16 cellular contexts compared by ENCODE assay signal in genomic region chr16:70713781-70714180, GRCh38. TPM values are rescaled to one million over a fixed set of nuclear protein-coding genes. Genes with fewer than 3 reads are reported as not detected.
DNase-seq lines count a peak whose midpoint lies in the region; ATAC-seq and TF ChIP-seq lines count a peak whose summit lies in the region.
"Had no signal": no experiment of that assay in that cellular context is flagged by ENCODE, and none has a peak within 500 bp of the region (broad histone marks: within the 10 kb centered on the region; RNA-seq: fewer than 3 reads in every experiment).

No MANE protein-coding gene starts in this region.

- POLR2A ChIA-PET in MCF 10A (lab: Yijun Ruan, JAX), result interaction anchor here (2.6 kb wide), 2 partner anchors 12 to 33 kb away, joined by 16 to 18 read pairs; no protein-coding TSS in a partner anchor

- H3K27me3 Mint-ChIP-seq in MCF 10A (ENCODE audit: insufficient read depth, unreplicated experiment), result no peaks in the 10 kb centered on the region

- in situ Hi-C loops in mammary epithelial cell (cut with MboI; ENCODE audit: low sequenced_read_pairs in 2 of 2), result no loop called here

- peak overlapping the region; percentile 83 for H4K8ac ChIP-seq in trophoblast cell (ENCODE audit: low read depth, low read length)

- H2AK5ac ChIP-seq in trophoblast cell (ENCODE audit: low read length), result no peak overlapping the region

- H3K27me3 ChIP-seq in mammary epithelial cell (ENCODE audit: insufficient read depth, low read length) (no peaks in the 10 kb centered on the region), fibroblast of lung (ENCODE audit: control insufficient read depth, insufficient read depth, low read length) (no peaks in the 10 kb centered on the region), trophoblast cell (ENCODE audit: insufficient read depth, low read length) (no peaks in the 10 kb centered on the region), Karpas-422 (ENCODE audit: low read length) (no peaks in the 10 kb centered on the region)
- H3K27me3 ChIP-seq: thyroid gland had no signal

- H4K20me1 ChIP-seq in mammary epithelial cell (ENCODE audit: insufficient read depth, low read length), result no peaks in the 10 kb centered on the region
- H4K20me1 ChIP-seq in fibroblast of lung (ENCODE audit: control insufficient read depth, extremely low read depth, insufficient read depth, low read length), result no peaks in the 10 kb centered on the region
- no peaks in the 10 kb centered on the region for H4K20me1 ChIP-seq in Karpas-422 (ENCODE audit: insufficient read depth, low read depth, low read length)

- peak overlapping the region; percentile 91 for H4K91ac ChIP-seq in trophoblast cell (ENCODE audit: low read depth, low read length)

- peaks cover 8% of the 10 kb centered on the region for H3K36me3 Mint-ChIP-seq in MCF 10A (ENCODE audit: insufficient read depth, unreplicated experiment)

- H3K9ac ChIP-seq in mammary epithelial cell (ENCODE audit: insufficient read depth, low read length) (no peak overlapping the region), fibroblast of lung (ENCODE audit: insufficient read depth, low read length) (no peak overlapping the region), trophoblast cell (ENCODE audit: low read length) (no peak overlapping the region), Karpas-422 (ENCODE audit: low read length) (no peak overlapping the region)

- H2BK12ac ChIP-seq in trophoblast cell (ENCODE audit: low read length), result peak overlapping the region; percentile 20

- H3K4me3 Mint-ChIP-seq in MCF 10A (ENCODE audit: unreplicated experiment), result no peak overlapping the region

- H2AFZ ChIP-seq in mammary epithelial cell (ENCODE audit: low read depth, low read length) (no peak overlapping the region), fibroblast of lung (ENCODE audit: low read length) (no peak overlapping the region), trophoblast cell (ENCODE audit: insufficient read depth, low read length, poor library complexity) (no peak overlapping the region), Karpas-422 (ENCODE audit: low read length) (no peak overlapping the region)

- H3K79me1 ChIP-seq in trophoblast cell (ENCODE audit: low read length), result peaks cover 35% of the 10 kb centered on the region

- H3K14ac ChIP-seq in trophoblast cell (ENCODE audit: low read length), result no peak overlapping the region

- H3K9me2 ChIP-seq in Karpas-422 (replicated peaks; ENCODE audit: insufficient read depth, low read length), result no peaks in the 10 kb centered on the region

- no peaks in the 10 kb centered on the region for H3K9me3 ChIP-seq in mammary epithelial cell (replicated peaks; ENCODE audit: insufficient read depth, low read length)
- H3K9me3 ChIP-seq in fibroblast of lung (ENCODE audit: control insufficient read depth, insufficient read depth, low read depth, low read length), result no peaks in the 10 kb centered on the region
- H3K9me3 ChIP-seq in trophoblast cell (ENCODE audit: insufficient read depth, low read depth, low read length), result no peaks in the 10 kb centered on the region
- H3K9me3 ChIP-seq in Karpas-422 (ENCODE audit: low read length), result no peaks in the 10 kb centered on the region
- H3K9me3 ChIP-seq: thyroid gland had no signal

- no peak overlapping the region for H3K23ac ChIP-seq in trophoblast cell (ENCODE audit: low read length)

- H3K4me1 Mint-ChIP-seq in MCF 10A (ENCODE audit: insufficient read depth, unreplicated experiment), result peaks cover 34% of the 10 kb centered on the region

- WGBS in mammary epithelial cell (ENCODE audit: low coverage, missing lambda C conversion rate), result 92% methylated on average over 7 of the region's 11 CpGs
- WGBS in trophoblast cell (ENCODE audit: extremely low coverage, insufficient coverage, insufficient read length), result no CpG with 5 or more reads among the region's 11 CpGs

- H3K4ac ChIP-seq in trophoblast cell (ENCODE audit: low read depth, low read length), result no peak overlapping the region

- no peak overlapping the region for H3K27ac ChIP-seq in mammary epithelial cell (ENCODE audit: insufficient read depth, low read depth, low read length)
- peak overlapping the region; percentile 6 for H3K27ac ChIP-seq in fibroblast of lung (ENCODE audit: insufficient read depth, low read length)
- H3K27ac ChIP-seq in trophoblast cell (ENCODE audit: low read depth, low read length), result peak overlapping the region; percentile 85
- no peak overlapping the region for H3K27ac ChIP-seq in Karpas-422 (ENCODE audit: low read length)

- H3K4me2 ChIP-seq in mammary epithelial cell (ENCODE audit: insufficient read depth, low read depth, low read length) (no peak overlapping the region), fibroblast of lung (ENCODE audit: extremely low read depth, insufficient read depth, low read length) (no peak overlapping the region), trophoblast cell (ENCODE audit: low read length) (no peak overlapping the region), Karpas-422 (ENCODE audit: low read depth, low read length, poor library complexity, severe bottlenecking) (no peak overlapping the region)

- dilution Hi-C loops in mammary epithelial cell (cut with HindIII; ENCODE audit: low sequenced_read_pairs), result loop anchor here (5.0 kb wide), 1 partner anchor 64 kb away; no protein-coding TSS in a partner anchor

- BruUV-seq in MCF 10A (replicated peaks; lab: Mats Ljungman, UMichigan), result no TSS peak
- no TSS peak for BruUV-seq in mammary epithelial cell (replicated peaks; lab: Mats Ljungman, UMichigan)

- peak overlapping the region; percentile 96 for H3K27ac Mint-ChIP-seq in MCF 10A (ENCODE audit: low read depth, unreplicated experiment)

- H3K4me3 ChIP-seq in mammary epithelial cell (replicated peaks in 1 of 3; ENCODE audit: insufficient read depth in 1 of 3, low read depth in 2 of 3, low read length in 3 of 3) (no peak overlapping the region), fibroblast of lung (replicated peaks in 1 of 4; ENCODE audit: control extremely low read depth in 1 of 4, insufficient read depth in 1 of 4, low read depth in 3 of 4, low read length in 4 of 4) (no peak overlapping the region), trophoblast cell (ENCODE audit: low read depth, low read length) (no peak overlapping the region), Karpas-422 (ENCODE audit: low read length) (no peak overlapping the region)
- H3K4me3 ChIP-seq: thyroid gland had no signal

- intact Hi-C loops in MCF 10A (cut with micrococcal nuclease) (loop anchor here (2.0 kb wide), 2 partner anchors 19 to 25 kb away; no protein-coding TSS in a partner anchor), mammary epithelial cell (cut with micrococcal nuclease) (no loop called here)

- DNase-seq in MCF 10A (ENCODE audit: unreplicated experiment) (no peak), mammary epithelial cell (no peak), fibroblast of lung (ENCODE audit: low read depth in 2 of 2) (no peak), trophoblast cell (peak; percentile 91 to 93), Karpas-422 (no peak), RKO (ENCODE audit: low spot score) (no peak)
- DNase-seq in activated CD4-positive, alpha-beta T cell treated with anti-CD3 and anti-CD28 coated beads for 1 hour, result no peak
- DNase-seq: cortex of kidney; NCI-H187 treated with DMSO at 0.1 percent for 48 hours; NCI-H524 treated with DMSO at 0.1 percent for 48 hours; stimulated activated CD4-positive, alpha-beta T cell treated with anti-CD3 and anti-CD28 coated beads, Interleukin-4, amount 100 ng/mL, for 24 hours; stimulated activated CD8-positive, alpha-beta memory T cell treated with anti-CD3 and anti-CD28 coated beads, Interleukin-4, amount 100 ng/mL, for 48 hours; T-helper 1 cell; thyroid gland had no signal

- H3K36me3 ChIP-seq in mammary epithelial cell (ENCODE audit: insufficient read depth, low read length), result no peaks in the 10 kb centered on the region
- no peaks in the 10 kb centered on the region for H3K36me3 ChIP-seq in fibroblast of lung (ENCODE audit: control insufficient read depth, insufficient read depth, low read length)
- no peaks in the 10 kb centered on the region for H3K36me3 ChIP-seq in trophoblast cell (ENCODE audit: control insufficient read depth in 1 of 2, insufficient read depth in 2 of 2, low read length in 2 of 2)
- no peaks in the 10 kb centered on the region for H3K36me3 ChIP-seq in Karpas-422 (ENCODE audit: insufficient read depth, low read length)
- H3K36me3 ChIP-seq: thyroid gland had no signal

- H4K12ac ChIP-seq in trophoblast cell (ENCODE audit: low read depth, low read length), result no peak overlapping the region

- no peak for ATAC-seq in GM21723 (IDR thresholded peaks at IDR 0.05; ENCODE audit: unreplicated experiment)
- ATAC-seq: Panc1 had no signal

- H2BK120ac ChIP-seq in trophoblast cell (ENCODE audit: insufficient read depth, low read length, poor library complexity), result no peak overlapping the region

- TF ChIP-seq CTCF in MCF 10A (IDR thresholded peaks at IDR 0.05; ENCODE audit: unreplicated experiment) (no peak), mammary epithelial cell (conservative IDR thresholded peaks at IDR 0.05 in 1 of 2, IDR thresholded peaks at IDR 0.05 in 1 of 2; ENCODE audit: extremely low read depth in 1 of 2, insufficient read depth in 1 of 2, low read depth in 1 of 2, low read length in 2 of 2) (no peak), fibroblast of lung (conservative IDR thresholded peaks at IDR 0.05 in 1 of 2, IDR thresholded peaks at IDR 0.05 in 1 of 2; ENCODE audit: low read depth in 1 of 2, low read length in 2 of 2) (no peak)

- CTCF ChIA-PET in MCF 10A (lab: Yijun Ruan, JAX) (interaction anchor here (1.8 to 3.0 kb wide), 4 partner anchors 18 to 57 kb away, joined by 7 to 26 read pairs (median 10); no protein-coding TSS in a partner anchor), mammary epithelial cell (lab: Charles Lee; ENCODE audit: low non-redundant PET) (no interaction called here)

- peak overlapping the region; percentile 37 for H2BK5ac ChIP-seq in trophoblast cell (ENCODE audit: low read depth, low read length, poor library complexity)

- H3K79me2 ChIP-seq in mammary epithelial cell (ENCODE audit: insufficient read depth, low read length), result no peaks in the 10 kb centered on the region
- H3K79me2 ChIP-seq in fibroblast of lung (ENCODE audit: control insufficient read depth, insufficient read depth, low read length), result no peaks in the 10 kb centered on the region
- peaks cover 4% of the 10 kb centered on the region for H3K79me2 ChIP-seq in trophoblast cell (ENCODE audit: control insufficient read depth, insufficient read depth, low read length, poor library complexity)
- H3K79me2 ChIP-seq in Karpas-422 (ENCODE audit: low read length), result no peaks in the 10 kb centered on the region

- H3K4me1 ChIP-seq in mammary epithelial cell (ENCODE audit: insufficient read depth, low read length) (peaks cover 44% of the 10 kb centered on the region), fibroblast of lung (ENCODE audit: control insufficient read depth, extremely low read depth, insufficient read depth, low read length) (peaks cover 27% of the 10 kb centered on the region), trophoblast cell (ENCODE audit: control insufficient read depth in 1 of 2, insufficient read depth in 2 of 2, low read length in 2 of 2) (peaks cover 48% of the 10 kb centered on the region in 2 experiments), Karpas-422 (ENCODE audit: low read length) (no peaks in the 10 kb centered on the region)

- H3K9me3 Mint-ChIP-seq in MCF 10A (ENCODE audit: unreplicated experiment), result no peaks in the 10 kb centered on the region

- no peak overlapping the region for H3K18ac ChIP-seq in trophoblast cell (ENCODE audit: low read length)

RNA-seq across cellular contexts. Expression of gene MTSS2, which starts 27.9 kb away (rescaled TPM):
- total RNA-seq in MCF 10A (2022), result 75.8 and 78.7 TPM in 2 replicates
- total RNA-seq in mammary epithelial cell, result 10 to 100 TPM; 25.8 to 42.9 TPM
- polyA plus RNA-seq in mammary epithelial cell, result 46.7 TPM
- polyA minus RNA-seq in mammary epithelial cell, result 28.8 TPM
- total RNA-seq in fibroblast of lung, result 81.7 and 126 TPM in 2 replicates
- 90.4 and 131 TPM in 2 replicates for polyA plus RNA-seq in fibroblast of lung
- polyA plus RNA-seq in fibroblast of lung (2012), result 128 and 258 TPM in 2 replicates
- 86.5 and 259 TPM in 2 replicates for polyA minus RNA-seq in fibroblast of lung (ENCODE audit: low replicate concordance)
- 164 and 171 TPM in 2 replicates for polyA plus RNA-seq in trophoblast cell (2013)
- 0.15 and 0.47 TPM in 2 replicates for total RNA-seq in Karpas-422 (2014; rRNA removed; shearing (Covaris generic); ENCODE audit: low replicate concordance)

Comparison
In these comparisons a context has a peak if more than half of its experiments do, and no peak if none do; other contexts are left out.
1. DNase-seq: peak in trophoblast cell (2 of 2); none in MCF 10A (single experiment), mammary epithelial cell (single experiment), fibroblast of lung (0 of 2), Karpas-422 (single experiment), activated CD4-positive, alpha-beta T cell treated with anti-CD3 and anti-CD28 coated beads for 1 hour (single experiment) and RKO (single experiment).
2. H3K27ac ChIP-seq: peak in fibroblast of lung (single experiment) and trophoblast cell (single experiment); none in mammary epithelial cell (single experiment) and Karpas-422 (single experiment).
3. RNA of gene MTSS2, which starts 27.9 kb away (total RNA-seq): 81.7 to 126 TPM in fibroblast of lung, 75.8 to 78.7 TPM in MCF 10A and 25.8 to 42.9 TPM in mammary epithelial cell; 0.15 to 0.47 TPM in Karpas-422; every median in the first group is over 10 times any median in the second.